In genomic region chr7:47290466-47290865, GRCh38 we compare ENCODE assay signal across 24 cellular contexts.
DNase-seq lines count a peak whose midpoint lies in the region; ATAC-seq and TF ChIP-seq lines count a peak whose summit lies in the region.
"Had no signal": no experiment of that assay in that cellular context is flagged by ENCODE, and none has a peak within 500 bp of the region (broad histone marks: within the 10 kb centered on the region; RNA-seq: fewer than 3 reads in every experiment).

No MANE protein-coding gene starts in this region.

- H3K4me3 ChIP-seq in RWPE2 (ENCODE audit: severe bottlenecking) = no peak overlapping the region
- H3K4me3 ChIP-seq: GM12878, lung, Peyer's patch, SJSA1 had no signal

- no peak overlapping the region for H3K4me3 Mint-ChIP-seq in activated T-cell treated with anti-CD3 and anti-CD28 coated beads, Interleukin-2, amount 50 U/mL, for 24 hours
- H3K4me3 Mint-ChIP-seq in stimulated activated memory B cell treated with anti-CD40 and anti-IgM and Interleukin-4, amounts not matched to agents 10 μg/mL and 1 μg/mL and 100 μg/mL, for 72 hours = no peak overlapping the region
- H3K4me3 Mint-ChIP-seq: activated naive CD4-positive, alpha-beta T cell treated with anti-CD3 and anti-CD28 coated beads, Interleukin-2, amount 50 U/mL, for 24 hours; neural crest cell; T-helper 17 cell had no signal

- H3K4me1 ChIP-seq in RWPE2 (ENCODE audit: insufficient read depth, poor library complexity, severe bottlenecking) = peaks cover 22% of the 10 kb centered on the region
- H3K4me1 ChIP-seq: Peyer's patch had no signal

- H3K27ac Mint-ChIP-seq in activated T-cell treated with anti-CD3 and anti-CD28 coated beads, Interleukin-2, amount 50 U/mL, for 24 hours = peak overlapping the region; percentile 87
- H3K27ac Mint-ChIP-seq in stimulated activated memory B cell treated with anti-CD40 and anti-IgM and Interleukin-4, amounts not matched to agents 10 μg/mL and 1 μg/mL and 100 μg/mL, for 72 hours = peak overlapping the region; percentile 86
- H3K27ac Mint-ChIP-seq: activated naive CD4-positive, alpha-beta T cell treated with anti-CD3 and anti-CD28 coated beads, Interleukin-2, amount 50 U/mL, for 24 hours; T-helper 17 cell had no signal

- ATAC-seq in RWPE2 (ENCODE audit: low read depth) = no peak
- no peak for ATAC-seq in stimulated activated memory B cell treated with anti-CD40 and anti-IgM and Interleukin-4, amounts not matched to agents 10 μg/mL and 1 μg/mL and 100 μg/mL, for 72 hours
- ATAC-seq in GM18498 (IDR thresholded peaks at IDR 0.05; ENCODE audit: unreplicated experiment) = no peak
- ATAC-seq: sciatic nerve, T-helper 17 cell had no signal

- no peaks in the 10 kb centered on the region for H3K27me3 ChIP-seq in RWPE2 (ENCODE audit: insufficient read depth, poor library complexity, severe bottlenecking)
- H3K27me3 ChIP-seq: Peyer's patch, SJSA1 had no signal

- H3K9me3 ChIP-seq in RWPE2 (ENCODE audit: severe bottlenecking) = no peaks in the 10 kb centered on the region
- H3K9me3 ChIP-seq: Peyer's patch, SJSA1 had no signal

- H3K27ac ChIP-seq in RWPE2 (ENCODE audit: poor library complexity, severe bottlenecking) = peak overlapping the region; percentile 99
- H3K27ac ChIP-seq in epithelial cell of prostate = peak overlapping the region; percentile 96
- H3K27ac ChIP-seq: KMS-11, SJSA1 had no signal

- H3K27me3 Mint-ChIP-seq in activated T-cell treated with anti-CD3 and anti-CD28 coated beads, Interleukin-2, amount 50 U/mL, for 24 hours = no peaks in the 10 kb centered on the region
- H3K27me3 Mint-ChIP-seq in stimulated activated memory B cell treated with anti-CD40 and anti-IgM and Interleukin-4, amounts not matched to agents 10 μg/mL and 1 μg/mL and 100 μg/mL, for 72 hours = no peaks in the 10 kb centered on the region
- H3K27me3 Mint-ChIP-seq: activated naive CD4-positive, alpha-beta T cell treated with anti-CD3 and anti-CD28 coated beads, Interleukin-2, amount 50 U/mL, for 24 hours; T-helper 17 cell had no signal

- no peak for TF ChIP-seq CTCF in RWPE2 (IDR thresholded peaks at IDR 0.05; ENCODE audit: poor library complexity, severe bottlenecking)

- H3K36me3 Mint-ChIP-seq in activated T-cell treated with anti-CD3 and anti-CD28 coated beads, Interleukin-2, amount 50 U/mL, for 24 hours (ENCODE audit: low read depth) = no peaks in the 10 kb centered on the region
- H3K36me3 Mint-ChIP-seq in stimulated activated memory B cell treated with anti-CD40 and anti-IgM and Interleukin-4, amounts not matched to agents 10 μg/mL and 1 μg/mL and 100 μg/mL, for 72 hours = peaks cover 63% of the 10 kb centered on the region
- H3K36me3 Mint-ChIP-seq: activated naive CD4-positive, alpha-beta T cell treated with anti-CD3 and anti-CD28 coated beads, Interleukin-2, amount 50 U/mL, for 24 hours had no signal

- DNase-seq in activated T-cell treated with anti-CD3 and anti-CD28 coated beads, Interleukin-2, amount 50 U/mL, for 24 hours = no peak
- DNase-seq in activated T-cell treated with anti-CD3 and anti-CD28 coated beads, Interleukin-2, amount 50 U/mL, for 1 hour = no peak
- no peak for DNase-seq in RWPE2 (ENCODE audit: low spot score)
- DNase-seq in epithelial cell of prostate (ENCODE audit: low read depth, low spot score) = no peak
- DNase-seq in HT-29 (ENCODE audit: low spot score) = no peak
- DNase-seq in amniotic stem cell (lab: John Stamatoyannopoulos, UW) = no peak
- DNase-seq: activated T-cell treated with anti-CD3 and anti-CD28 coated beads, Interleukin-2, amount 50 U/mL, for 72 hours; DMS79; kidney; NCI-H146; NCI-H510A treated with DMSO at 0.1 percent for 48 hours; NK-92 treated with Interleukin-12 subunit alpha and Interleukin-12 subunit beta, amount 100 ng/mL, for 24 hours; Peyer's patch; posterior cingulate gyrus; T-helper 17 cell had no signal

- peaks cover 19% of the 10 kb centered on the region for H3K4me1 Mint-ChIP-seq in activated T-cell treated with anti-CD3 and anti-CD28 coated beads, Interleukin-2, amount 50 U/mL, for 24 hours (ENCODE audit: low read depth)
- peaks cover 14% of the 10 kb centered on the region for H3K4me1 Mint-ChIP-seq in stimulated activated memory B cell treated with anti-CD40 and anti-IgM and Interleukin-4, amounts not matched to agents 10 μg/mL and 1 μg/mL and 100 μg/mL, for 72 hours
- H3K4me1 Mint-ChIP-seq: activated naive CD4-positive, alpha-beta T cell treated with anti-CD3 and anti-CD28 coated beads, Interleukin-2, amount 50 U/mL, for 24 hours; neural crest cell; T-helper 17 cell had no signal

- H3K9me3 Mint-ChIP-seq in activated T-cell treated with anti-CD3 and anti-CD28 coated beads, Interleukin-2, amount 50 U/mL, for 24 hours = no peaks in the 10 kb centered on the region
- peaks cover 3% of the 10 kb centered on the region for H3K9me3 Mint-ChIP-seq in stimulated activated memory B cell treated with anti-CD40 and anti-IgM and Interleukin-4, amounts not matched to agents 10 μg/mL and 1 μg/mL and 100 μg/mL, for 72 hours
- H3K9me3 Mint-ChIP-seq: activated naive CD4-positive, alpha-beta T cell treated with anti-CD3 and anti-CD28 coated beads, Interleukin-2, amount 50 U/mL, for 24 hours; neural crest cell had no signal

- H3K36me3 ChIP-seq in RWPE2 (ENCODE audit: low read depth) = peaks cover 41% of the 10 kb centered on the region
